ENCODE assay signal across 1 cellular context in the genomic region with DNA sequence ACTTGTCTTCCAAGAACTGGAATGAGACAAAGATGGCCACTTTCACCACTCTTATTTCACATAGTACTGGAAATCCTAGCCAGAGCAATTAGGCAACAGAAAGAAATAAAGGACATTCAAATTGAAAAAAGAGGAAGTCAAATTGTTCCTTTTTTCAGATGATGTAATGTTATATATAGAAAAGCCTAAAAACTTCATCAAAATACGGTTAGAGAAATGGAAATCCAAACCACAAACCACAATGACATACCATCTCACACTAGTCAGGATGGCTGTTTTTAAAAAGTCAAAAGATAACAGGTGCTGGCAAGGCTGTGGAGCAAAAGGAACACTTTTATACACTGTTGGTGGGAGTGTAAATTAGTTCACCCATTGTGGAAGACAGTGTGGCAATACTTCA.
TF ChIP-seq lines count a peak whose summit lies in the region.

No MANE protein-coding gene starts in this region.

TF ChIP-seq in GM12878, 131 proteins besides CTCF, POLR2A, EP300 and RAD21 (continued from another document and continues in another):
- TF ChIP-seq, protein P1, sequence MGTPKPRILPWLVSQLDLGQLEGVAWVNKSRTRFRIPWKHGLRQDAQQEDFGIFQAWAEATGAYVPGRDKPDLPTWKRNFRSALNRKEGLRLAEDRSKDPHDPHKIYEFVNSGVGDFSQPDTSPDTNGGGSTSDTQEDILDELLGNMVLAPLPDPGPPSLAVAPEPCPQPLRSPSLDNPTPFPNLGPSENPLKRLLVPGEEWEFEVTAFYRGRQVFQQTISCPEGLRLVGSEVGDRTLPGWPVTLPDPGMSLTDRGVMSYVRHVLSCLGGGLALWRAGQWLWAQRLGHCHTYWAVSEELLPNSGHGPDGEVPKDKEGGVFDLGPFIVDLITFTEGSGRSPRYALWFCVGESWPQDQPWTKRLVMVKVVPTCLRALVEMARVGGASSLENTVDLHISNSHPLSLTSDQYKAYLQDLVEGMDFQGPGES (IDR thresholded peaks at IDR 0.05), result no peak
- TF ChIP-seq TCF3 (IDR thresholded peaks at IDR 0.05; ENCODE audit: borderline replicate concordance, insufficient read depth, low read depth, low read length) (no peak), CREM (IDR thresholded peaks at IDR 0.05; ENCODE audit: low read depth) (peak; percentile 81), WRNIP1 (IDR thresholded peaks at IDR 0.05; ENCODE audit: borderline replicate concordance, low read depth, low read length) (no peak), SMARCA5 (IDR thresholded peaks at IDR 0.05) (no peak), IKZF1 (conservative IDR thresholded peaks at IDR 0.05) (peak; percentile 95), RB1 (IDR thresholded peaks at IDR 0.05; ENCODE audit: borderline replicate concordance) (no peak), ESRRA (IDR thresholded peaks at IDR 0.05; ENCODE audit: low read length) (no peak), RCOR1 (conservative IDR thresholded peaks at IDR 0.05; ENCODE audit: low read depth, low read length) (no peak), YBX1 (IDR thresholded peaks at IDR 0.05) (no peak), ZNF217 (IDR thresholded peaks at IDR 0.05) (peak; percentile 82), NFIC (IDR thresholded peaks at IDR 0.05; ENCODE audit: low read depth, low read length) (peak; percentile 97), MEF2A (IDR thresholded peaks at IDR 0.05; ENCODE audit: insufficient read depth, low read depth, low read length) (peak; percentile 67; the same call in 1 of the 2 replicates), POLR2AphosphoS2 (IDR thresholded peaks at IDR 0.05; ENCODE audit: low read depth, low read length) (no peak), EED (IDR thresholded peaks at IDR 0.05; ENCODE audit: low read depth) (peak; percentile 85), SREBF1 (IDR thresholded peaks at IDR 0.05; ENCODE audit: low read length) (no peak; the same call in 1 of the 2 replicates), SP1 (IDR thresholded peaks at IDR 0.05; ENCODE audit: low read depth, low read length) (no peak), ZNF384 (IDR thresholded peaks at IDR 0.05; ENCODE audit: borderline replicate concordance, low read depth, low read length) (no peak), BHLHE40 (IDR thresholded peaks at IDR 0.05; ENCODE audit: borderline replicate concordance in 1 of 2, low read depth in 2 of 2, low read length in 1 of 2) (peak; percentile 21 to 56; a peak in 2 of 4 replicates), EZH2 (IDR thresholded peaks at IDR 0.05; ENCODE audit: borderline replicate concordance, control insufficient read depth, low read depth, low read length) (no peak), CEBPB (IDR thresholded peaks at IDR 0.05; ENCODE audit: borderline replicate concordance in 1 of 2, low read depth in 2 of 2, low read length in 2 of 2) (no peak), RBBP5 (conservative IDR thresholded peaks at IDR 0.05) (no peak), JUNB (IDR thresholded peaks at IDR 0.05) (peak; percentile 87), SMAD1 (IDR thresholded peaks at IDR 0.05; ENCODE audit: low read depth, partially characterized antibody) (peak; percentile 70), ZNF207 (IDR thresholded peaks at IDR 0.05; ENCODE audit: borderline replicate concordance) (no peak), TCF7 (IDR thresholded peaks at IDR 0.05; ENCODE audit: borderline replicate concordance) (peak; percentile 72; the same call in 1 of the 2 replicates), ZNF274 (IDR thresholded peaks at IDR 0.05; ENCODE audit: insufficient read depth, insufficient read length) (no peak), TBL1XR1 (IDR thresholded peaks at IDR 0.05; ENCODE audit: low read depth, low read length) (0 out of 2 replicates have a peak, but pooled peaks have one; percentile 34), CHD2 (IDR thresholded peaks at IDR 0.05; ENCODE audit: borderline replicate concordance, low read depth, low read length) (0 out of 2 replicates have a peak, but pooled peaks have one; percentile 54), GABPA (IDR thresholded peaks at IDR 0.05; ENCODE audit: low read depth) (peak; percentile 30; the same call in 1 of the 2 replicates), FOXK2 (IDR thresholded peaks at IDR 0.05) (no peak), BRCA1 (IDR thresholded peaks at IDR 0.05; ENCODE audit: low read depth, low read length) (no peak)
- TF ChIP-seq, protein P2, sequence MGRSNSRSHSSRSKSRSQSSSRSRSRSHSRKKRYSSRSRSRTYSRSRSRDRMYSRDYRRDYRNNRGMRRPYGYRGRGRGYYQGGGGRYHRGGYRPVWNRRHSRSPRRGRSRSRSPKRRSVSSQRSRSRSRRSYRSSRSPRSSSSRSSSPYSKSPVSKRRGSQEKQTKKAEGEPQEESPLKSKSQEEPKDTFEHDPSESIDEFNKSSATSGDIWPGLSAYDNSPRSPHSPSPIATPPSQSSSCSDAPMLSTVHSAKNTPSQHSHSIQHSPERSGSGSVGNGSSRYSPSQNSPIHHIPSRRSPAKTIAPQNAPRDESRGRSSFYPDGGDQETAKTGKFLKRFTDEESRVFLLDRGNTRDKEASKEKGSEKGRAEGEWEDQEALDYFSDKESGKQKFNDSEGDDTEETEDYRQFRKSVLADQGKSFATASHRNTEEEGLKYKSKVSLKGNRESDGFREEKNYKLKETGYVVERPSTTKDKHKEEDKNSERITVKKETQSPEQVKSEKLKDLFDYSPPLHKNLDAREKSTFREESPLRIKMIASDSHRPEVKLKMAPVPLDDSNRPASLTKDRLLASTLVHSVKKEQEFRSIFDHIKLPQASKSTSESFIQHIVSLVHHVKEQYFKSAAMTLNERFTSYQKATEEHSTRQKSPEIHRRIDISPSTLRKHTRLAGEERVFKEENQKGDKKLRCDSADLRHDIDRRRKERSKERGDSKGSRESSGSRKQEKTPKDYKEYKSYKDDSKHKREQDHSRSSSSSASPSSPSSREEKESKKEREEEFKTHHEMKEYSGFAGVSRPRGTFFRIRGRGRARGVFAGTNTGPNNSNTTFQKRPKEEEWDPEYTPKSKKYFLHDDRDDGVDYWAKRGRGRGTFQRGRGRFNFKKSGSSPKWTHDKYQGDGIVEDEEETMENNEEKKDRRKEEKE (IDR thresholded peaks at IDR 0.05), result no peak
- TF ChIP-seq, protein P3, sequence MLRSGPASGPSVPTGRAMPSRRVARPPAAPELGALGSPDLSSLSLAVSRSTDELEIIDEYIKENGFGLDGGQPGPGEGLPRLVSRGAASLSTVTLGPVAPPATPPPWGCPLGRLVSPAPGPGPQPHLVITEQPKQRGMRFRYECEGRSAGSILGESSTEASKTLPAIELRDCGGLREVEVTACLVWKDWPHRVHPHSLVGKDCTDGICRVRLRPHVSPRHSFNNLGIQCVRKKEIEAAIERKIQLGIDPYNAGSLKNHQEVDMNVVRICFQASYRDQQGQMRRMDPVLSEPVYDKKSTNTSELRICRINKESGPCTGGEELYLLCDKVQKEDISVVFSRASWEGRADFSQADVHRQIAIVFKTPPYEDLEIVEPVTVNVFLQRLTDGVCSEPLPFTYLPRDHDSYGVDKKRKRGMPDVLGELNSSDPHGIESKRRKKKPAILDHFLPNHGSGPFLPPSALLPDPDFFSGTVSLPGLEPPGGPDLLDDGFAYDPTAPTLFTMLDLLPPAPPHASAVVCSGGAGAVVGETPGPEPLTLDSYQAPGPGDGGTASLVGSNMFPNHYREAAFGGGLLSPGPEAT (IDR thresholded peaks at IDR 0.05; ENCODE audit: low read depth), result peak; percentile 92
- TF ChIP-seq, protein P4, sequence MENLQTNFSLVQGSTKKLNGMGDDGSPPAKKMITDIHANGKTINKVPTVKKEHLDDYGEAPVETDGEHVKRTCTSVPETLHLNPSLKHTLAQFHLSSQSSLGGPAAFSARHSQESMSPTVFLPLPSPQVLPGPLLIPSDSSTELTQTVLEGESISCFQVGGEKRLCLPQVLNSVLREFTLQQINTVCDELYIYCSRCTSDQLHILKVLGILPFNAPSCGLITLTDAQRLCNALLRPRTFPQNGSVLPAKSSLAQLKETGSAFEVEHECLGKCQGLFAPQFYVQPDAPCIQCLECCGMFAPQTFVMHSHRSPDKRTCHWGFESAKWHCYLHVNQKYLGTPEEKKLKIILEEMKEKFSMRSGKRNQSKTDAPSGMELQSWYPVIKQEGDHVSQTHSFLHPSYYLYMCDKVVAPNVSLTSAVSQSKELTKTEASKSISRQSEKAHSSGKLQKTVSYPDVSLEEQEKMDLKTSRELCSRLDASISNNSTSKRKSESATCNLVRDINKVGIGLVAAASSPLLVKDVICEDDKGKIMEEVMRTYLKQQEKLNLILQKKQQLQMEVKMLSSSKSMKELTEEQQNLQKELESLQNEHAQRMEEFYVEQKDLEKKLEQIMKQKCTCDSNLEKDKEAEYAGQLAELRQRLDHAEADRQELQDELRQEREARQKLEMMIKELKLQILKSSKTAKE (IDR thresholded peaks at IDR 0.05; ENCODE audit: low read depth, poor library complexity, severe bottlenecking), result peak; percentile 81
- TF ChIP-seq, protein P5, sequence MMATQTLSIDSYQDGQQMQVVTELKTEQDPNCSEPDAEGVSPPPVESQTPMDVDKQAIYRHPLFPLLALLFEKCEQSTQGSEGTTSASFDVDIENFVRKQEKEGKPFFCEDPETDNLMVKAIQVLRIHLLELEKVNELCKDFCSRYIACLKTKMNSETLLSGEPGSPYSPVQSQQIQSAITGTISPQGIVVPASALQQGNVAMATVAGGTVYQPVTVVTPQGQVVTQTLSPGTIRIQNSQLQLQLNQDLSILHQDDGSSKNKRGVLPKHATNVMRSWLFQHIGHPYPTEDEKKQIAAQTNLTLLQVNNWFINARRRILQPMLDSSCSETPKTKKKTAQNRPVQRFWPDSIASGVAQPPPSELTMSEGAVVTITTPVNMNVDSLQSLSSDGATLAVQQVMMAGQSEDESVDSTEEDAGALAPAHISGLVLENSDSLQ (IDR thresholded peaks at IDR 0.05), result 0 out of 2 replicates have a peak, but pooled peaks have one; percentile 8
- TF ChIP-seq, protein P6, sequence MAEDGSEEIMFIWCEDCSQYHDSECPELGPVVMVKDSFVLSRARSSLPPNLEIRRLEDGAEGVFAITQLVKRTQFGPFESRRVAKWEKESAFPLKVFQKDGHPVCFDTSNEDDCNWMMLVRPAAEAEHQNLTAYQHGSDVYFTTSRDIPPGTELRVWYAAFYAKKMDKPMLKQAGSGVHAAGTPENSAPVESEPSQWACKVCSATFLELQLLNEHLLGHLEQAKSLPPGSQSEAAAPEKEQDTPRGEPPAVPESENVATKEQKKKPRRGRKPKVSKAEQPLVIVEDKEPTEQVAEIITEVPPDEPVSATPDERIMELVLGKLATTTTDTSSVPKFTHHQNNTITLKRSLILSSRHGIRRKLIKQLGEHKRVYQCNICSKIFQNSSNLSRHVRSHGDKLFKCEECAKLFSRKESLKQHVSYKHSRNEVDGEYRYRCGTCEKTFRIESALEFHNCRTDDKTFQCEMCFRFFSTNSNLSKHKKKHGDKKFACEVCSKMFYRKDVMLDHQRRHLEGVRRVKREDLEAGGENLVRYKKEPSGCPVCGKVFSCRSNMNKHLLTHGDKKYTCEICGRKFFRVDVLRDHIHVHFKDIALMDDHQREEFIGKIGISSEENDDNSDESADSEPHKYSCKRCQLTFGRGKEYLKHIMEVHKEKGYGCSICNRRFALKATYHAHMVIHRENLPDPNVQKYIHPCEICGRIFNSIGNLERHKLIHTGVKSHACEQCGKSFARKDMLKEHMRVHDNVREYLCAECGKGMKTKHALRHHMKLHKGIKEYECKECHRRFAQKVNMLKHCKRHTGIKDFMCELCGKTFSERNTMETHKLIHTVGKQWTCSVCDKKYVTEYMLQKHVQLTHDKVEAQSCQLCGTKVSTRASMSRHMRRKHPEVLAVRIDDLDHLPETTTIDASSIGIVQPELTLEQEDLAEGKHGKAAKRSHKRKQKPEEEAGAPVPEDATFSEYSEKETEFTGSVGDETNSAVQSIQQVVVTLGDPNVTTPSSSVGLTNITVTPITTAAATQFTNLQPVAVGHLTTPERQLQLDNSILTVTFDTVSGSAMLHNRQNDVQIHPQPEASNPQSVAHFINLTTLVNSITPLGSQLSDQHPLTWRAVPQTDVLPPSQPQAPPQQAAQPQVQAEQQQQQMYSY (CRISPR knock-in tag; IDR thresholded peaks at IDR 0.05), result no peak
- TF ChIP-seq, protein P7, sequence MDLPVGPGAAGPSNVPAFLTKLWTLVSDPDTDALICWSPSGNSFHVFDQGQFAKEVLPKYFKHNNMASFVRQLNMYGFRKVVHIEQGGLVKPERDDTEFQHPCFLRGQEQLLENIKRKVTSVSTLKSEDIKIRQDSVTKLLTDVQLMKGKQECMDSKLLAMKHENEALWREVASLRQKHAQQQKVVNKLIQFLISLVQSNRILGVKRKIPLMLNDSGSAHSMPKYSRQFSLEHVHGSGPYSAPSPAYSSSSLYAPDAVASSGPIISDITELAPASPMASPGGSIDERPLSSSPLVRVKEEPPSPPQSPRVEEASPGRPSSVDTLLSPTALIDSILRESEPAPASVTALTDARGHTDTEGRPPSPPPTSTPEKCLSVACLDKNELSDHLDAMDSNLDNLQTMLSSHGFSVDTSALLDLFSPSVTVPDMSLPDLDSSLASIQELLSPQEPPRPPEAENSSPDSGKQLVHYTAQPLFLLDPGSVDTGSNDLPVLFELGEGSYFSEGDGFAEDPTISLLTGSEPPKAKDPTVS (IDR thresholded peaks at IDR 0.05; ENCODE audit: low read depth, low read length), result no peak
- TF ChIP-seq, protein P8, sequence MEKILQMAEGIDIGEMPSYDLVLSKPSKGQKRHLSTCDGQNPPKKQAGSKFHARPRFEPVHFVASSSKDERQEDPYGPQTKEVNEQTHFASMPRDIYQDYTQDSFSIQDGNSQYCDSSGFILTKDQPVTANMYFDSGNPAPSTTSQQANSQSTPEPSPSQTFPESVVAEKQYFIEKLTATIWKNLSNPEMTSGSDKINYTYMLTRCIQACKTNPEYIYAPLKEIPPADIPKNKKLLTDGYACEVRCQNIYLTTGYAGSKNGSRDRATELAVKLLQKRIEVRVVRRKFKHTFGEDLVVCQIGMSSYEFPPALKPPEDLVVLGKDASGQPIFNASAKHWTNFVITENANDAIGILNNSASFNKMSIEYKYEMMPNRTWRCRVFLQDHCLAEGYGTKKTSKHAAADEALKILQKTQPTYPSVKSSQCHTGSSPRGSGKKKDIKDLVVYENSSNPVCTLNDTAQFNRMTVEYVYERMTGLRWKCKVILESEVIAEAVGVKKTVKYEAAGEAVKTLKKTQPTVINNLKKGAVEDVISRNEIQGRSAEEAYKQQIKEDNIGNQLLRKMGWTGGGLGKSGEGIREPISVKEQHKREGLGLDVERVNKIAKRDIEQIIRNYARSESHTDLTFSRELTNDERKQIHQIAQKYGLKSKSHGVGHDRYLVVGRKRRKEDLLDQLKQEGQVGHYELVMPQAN (conservative IDR thresholded peaks at IDR 0.05), result no peak; the same call in 1 of the 2 replicates
- TF ChIP-seq, protein P9, sequence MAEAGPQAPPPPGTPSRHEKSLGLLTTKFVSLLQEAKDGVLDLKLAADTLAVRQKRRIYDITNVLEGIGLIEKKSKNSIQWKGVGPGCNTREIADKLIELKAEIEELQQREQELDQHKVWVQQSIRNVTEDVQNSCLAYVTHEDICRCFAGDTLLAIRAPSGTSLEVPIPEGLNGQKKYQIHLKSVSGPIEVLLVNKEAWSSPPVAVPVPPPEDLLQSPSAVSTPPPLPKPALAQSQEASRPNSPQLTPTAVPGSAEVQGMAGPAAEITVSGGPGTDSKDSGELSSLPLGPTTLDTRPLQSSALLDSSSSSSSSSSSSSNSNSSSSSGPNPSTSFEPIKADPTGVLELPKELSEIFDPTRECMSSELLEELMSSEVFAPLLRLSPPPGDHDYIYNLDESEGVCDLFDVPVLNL (IDR thresholded peaks at IDR 0.05; ENCODE audit: low read depth, low read length), result no peak
- TF ChIP-seq, protein P10, sequence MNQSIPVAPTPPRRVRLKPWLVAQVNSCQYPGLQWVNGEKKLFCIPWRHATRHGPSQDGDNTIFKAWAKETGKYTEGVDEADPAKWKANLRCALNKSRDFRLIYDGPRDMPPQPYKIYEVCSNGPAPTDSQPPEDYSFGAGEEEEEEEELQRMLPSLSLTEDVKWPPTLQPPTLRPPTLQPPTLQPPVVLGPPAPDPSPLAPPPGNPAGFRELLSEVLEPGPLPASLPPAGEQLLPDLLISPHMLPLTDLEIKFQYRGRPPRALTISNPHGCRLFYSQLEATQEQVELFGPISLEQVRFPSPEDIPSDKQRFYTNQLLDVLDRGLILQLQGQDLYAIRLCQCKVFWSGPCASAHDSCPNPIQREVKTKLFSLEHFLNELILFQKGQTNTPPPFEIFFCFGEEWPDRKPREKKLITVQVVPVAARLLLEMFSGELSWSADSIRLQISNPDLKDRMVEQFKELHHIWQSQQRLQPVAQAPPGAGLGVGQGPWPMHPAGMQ (IDR thresholded peaks at IDR 0.05; ENCODE audit: borderline replicate concordance), result no peak
